17 cellular contexts compared by ENCODE assay signal in the genomic region with DNA sequence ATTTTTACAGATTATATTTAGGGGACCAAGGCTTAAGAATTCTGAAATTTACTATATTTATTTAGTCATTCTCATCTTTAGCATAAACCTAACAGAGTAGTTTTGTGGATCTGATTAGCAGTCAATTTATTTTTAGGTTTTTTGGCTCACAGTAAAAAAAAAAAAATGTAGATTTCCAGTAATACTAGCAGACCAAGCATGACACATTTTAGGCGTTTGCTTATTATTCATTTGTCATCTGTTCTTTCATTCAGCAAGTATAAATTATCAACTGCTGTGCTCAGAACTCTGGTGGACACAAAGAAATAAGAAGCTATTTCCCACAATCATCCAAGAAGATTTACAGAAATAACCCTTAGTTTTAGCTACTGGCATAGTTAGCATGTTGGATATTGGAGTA. TPM values are rescaled to one million over a fixed set of nuclear protein-coding genes. Genes with fewer than 3 reads are reported as not detected.
"Had no signal": no experiment of that assay in that cellular context is flagged by ENCODE, and none has a peak within 500 bp of the region (broad histone marks: within the 10 kb centered on the region; RNA-seq: fewer than 3 reads in every experiment).

No MANE protein-coding gene starts in this region.

- H3K4me3 ChIP-seq: colonic mucosa, heart left ventricle, neural progenitor cell, ovary, sigmoid colon, tibial artery had no signal

- ATAC-seq: activated naive CD8-positive, alpha-beta T cell treated with anti-CD3 and anti-CD28 coated beads, Interleukin-2, amount 50 U/mL, for 24 hours; activated T-helper 17 cell treated with anti-CD3 and anti-CD28 coated beads, Interleukin-2, amount 50 U/mL, for 72 hours; stimulated activated effector memory CD8-positive, alpha-beta T cell treated with anti-CD3 and anti-CD28 coated beads, Interleukin-12 subunit alpha, Interleukin-12 subunit beta, amount 100 ng/mL, for 72 hours had no signal

- H3K27ac ChIP-seq: colonic mucosa, neural progenitor cell, ovary, sigmoid colon had no signal

- H3K4me1 ChIP-seq: colonic mucosa, sigmoid colon had no signal

- H3K27me3 ChIP-seq: colonic mucosa, heart left ventricle, neural progenitor cell, ovary, sigmoid colon, tibial artery had no signal

- H3K36me3 ChIP-seq: colonic mucosa, heart left ventricle, neural progenitor cell, ovary, sigmoid colon, tibial artery had no signal

- DNase-seq: activated CD4-positive, alpha-beta T cell treated with anti-CD3 and anti-CD28 coated beads, Interleukin-2, amount 50 U/mL, for 4 hours; activated CD4-positive, CD25-positive, alpha-beta regulatory T cell treated with anti-CD3 and anti-CD28 coated beads, Interleukin-2, amount 50 U/mL, for 72 hours; activated naive CD4-positive, alpha-beta T cell treated with anti-CD3 and anti-CD28 coated beads for 36 hours; activated naive CD8-positive, alpha-beta T cell treated with anti-CD3 and anti-CD28 coated beads, Interleukin-2, amount 50 U/mL, for 24 hours; activated T-cell treated with anti-CD3 and anti-CD28 coated beads for 4 hours; caudate nucleus; colonic mucosa; heart left ventricle; naive B cell; ovary; sigmoid colon; stimulated activated CD4-positive, alpha-beta T cell treated with anti-CD3 and anti-CD28 coated beads, Interleukin-1b, Interleukin-23, amount 100 ng/mL, for 48 hours; tibial artery had no signal

- H3K9me3 ChIP-seq: colonic mucosa, ovary, sigmoid colon, tibial artery had no signal

RNA-seq across cellular contexts. Expression of gene PDE1A, which starts 20.6 kb away (rescaled TPM):
- total RNA-seq: activated naive CD4-positive, alpha-beta T cell treated with anti-CD3 and anti-CD28 coated beads for 36 hours; activated T-helper 17 cell treated with anti-CD3 and anti-CD28 coated beads, Interleukin-2, amount 50 U/mL, for 72 hours; T-helper 1 cell treated with Interleukin-12 subunit alpha and Interleukin-12 subunit beta and Interleukin-4 antibody, amounts not matched to agents 30 ng/mL and 1 ng/mL, for 36 hours had no signal
